1 cellular context compared by ENCODE assay signal in the genomic region with DNA sequence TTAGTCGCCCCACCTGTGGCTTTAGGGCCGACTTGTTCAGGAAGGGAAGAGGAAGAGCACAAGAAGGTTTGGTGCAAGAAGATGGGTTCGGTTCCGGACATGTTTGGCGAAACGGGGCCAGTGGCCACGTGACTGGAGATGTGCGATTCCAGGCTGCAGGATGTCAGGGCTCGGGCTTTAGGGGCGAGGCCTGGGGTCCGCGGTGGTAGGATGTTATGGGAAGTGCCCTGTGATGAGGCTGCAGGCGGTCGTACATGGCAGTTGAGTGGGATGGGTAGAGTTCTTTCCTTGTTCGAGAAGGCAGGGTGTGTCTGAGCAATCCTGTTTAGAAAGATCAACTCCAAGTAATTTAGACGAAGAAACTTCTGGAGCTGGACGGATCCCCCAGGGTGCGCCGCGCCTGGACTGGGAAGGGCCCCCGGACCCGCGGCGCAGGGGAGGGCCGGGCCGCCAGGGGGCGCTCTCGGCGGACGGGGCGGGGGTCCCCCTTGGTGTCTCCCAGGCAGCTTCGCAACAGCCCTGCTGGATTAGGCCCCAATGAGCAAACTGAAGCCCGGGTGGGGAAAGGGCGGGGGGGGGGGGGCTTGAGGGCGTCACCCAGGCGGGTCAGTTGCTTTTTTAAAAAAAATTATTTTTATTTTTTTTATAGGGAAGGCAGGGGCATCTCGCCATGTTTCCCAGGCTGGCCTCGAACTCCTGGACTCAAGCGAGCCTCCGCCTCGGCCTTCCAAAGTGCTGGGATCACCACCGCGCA.
TF ChIP-seq lines count a peak whose summit lies in the region.

No MANE protein-coding gene starts in this region.

TF ChIP-seq in HepG2, 621 proteins besides CTCF, POLR2A, EP300 and RAD21 (continued from another document):
- TF ChIP-seq, protein P1, sequence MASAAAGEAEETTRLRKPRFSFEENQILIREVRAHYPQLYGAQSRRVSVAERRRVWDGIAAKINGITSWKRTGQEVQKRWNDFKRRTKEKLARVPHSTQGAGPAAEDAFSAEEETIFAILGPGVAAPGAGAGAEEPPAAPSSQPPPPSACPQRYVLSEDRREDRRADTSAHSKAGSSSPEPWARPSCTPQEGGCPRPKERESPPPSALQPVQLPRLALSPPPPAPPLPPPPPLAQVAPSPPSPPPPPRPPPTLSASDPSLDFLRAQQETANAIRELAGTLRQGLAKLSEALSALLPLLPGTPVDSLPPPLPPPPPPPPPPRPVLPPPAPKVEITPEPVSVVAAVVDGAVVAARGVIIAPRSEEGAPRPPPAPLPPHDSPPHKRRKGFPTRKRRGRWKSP (CRISPR knock-in tag; IDR thresholded peaks at IDR 0.05) = no peak
- TF ChIP-seq YEATS4 (CRISPR knock-in tag; IDR thresholded peaks at IDR 0.05; ENCODE audit: borderline replicate concordance) (peak; percentile 0; the same call in 1 of the 2 replicates), HOXA3 (CRISPR knock-in tag; IDR thresholded peaks at IDR 0.05) (peak; percentile 67; the same call in 1 of the 2 replicates), HNRNPLL (IDR thresholded peaks at IDR 0.05; ENCODE audit: low read depth, low read length, poor library complexity, severe bottlenecking) (peak; percentile 18), FOXA1 (IDR thresholded peaks at IDR 0.05) (no peak), FOXA1 (CRISPR knock-in tag; IDR thresholded peaks at IDR 0.05) (no peak), REPIN1 (CRISPR knock-in tag; IDR thresholded peaks at IDR 0.05; ENCODE audit: borderline replicate concordance, low read depth) (no peak), TBL1XR1 (IDR thresholded peaks at IDR 0.05; ENCODE audit: borderline replicate concordance, low read length, partially characterized antibody) (no peak), GFI1 (CRISPR knock-in tag; IDR thresholded peaks at IDR 0.05; ENCODE audit: borderline replicate concordance) (no peak), SP2 (CRISPR knock-in tag; IDR thresholded peaks at IDR 0.05) (no peak), ADNP (CRISPR knock-in tag; IDR thresholded peaks at IDR 0.05) (0 out of 2 replicates have a peak, but pooled peaks have one; percentile 13), ZNF136 (CRISPR knock-in tag; IDR thresholded peaks at IDR 0.05; ENCODE audit: low read depth) (no peak), ZNF547 (CRISPR knock-in tag; IDR thresholded peaks at IDR 0.05) (no peak), RFXAP (CRISPR knock-in tag; IDR thresholded peaks at IDR 0.05; ENCODE audit: borderline replicate concordance) (no peak), AGO2 (optimal IDR thresholded peaks at IDR 0.05; ENCODE audit: low read depth, low read length) (peak; percentile 69), KDM2A (CRISPR knock-in tag; IDR thresholded peaks at IDR 0.05; ENCODE audit: borderline replicate concordance, low read depth) (0 out of 2 replicates have a peak, but pooled peaks have one; percentile 11), SETDB1 (CRISPR knock-in tag; IDR thresholded peaks at IDR 0.05; ENCODE audit: borderline replicate concordance) (no peak), RXRA (CRISPR knock-in tag; IDR thresholded peaks at IDR 0.05) (0 out of 2 replicates have a peak, but pooled peaks have one; percentile 14), STAG1 (CRISPR knock-in tag; IDR thresholded peaks at IDR 0.05) (peak; percentile 36), ZNF350 (CRISPR knock-in tag; IDR thresholded peaks at IDR 0.05; ENCODE audit: borderline replicate concordance, low read depth) (no peak), ZNF83 (CRISPR knock-in tag; IDR thresholded peaks at IDR 0.05; ENCODE audit: borderline replicate concordance) (no peak)
- TF ChIP-seq, protein P2, sequence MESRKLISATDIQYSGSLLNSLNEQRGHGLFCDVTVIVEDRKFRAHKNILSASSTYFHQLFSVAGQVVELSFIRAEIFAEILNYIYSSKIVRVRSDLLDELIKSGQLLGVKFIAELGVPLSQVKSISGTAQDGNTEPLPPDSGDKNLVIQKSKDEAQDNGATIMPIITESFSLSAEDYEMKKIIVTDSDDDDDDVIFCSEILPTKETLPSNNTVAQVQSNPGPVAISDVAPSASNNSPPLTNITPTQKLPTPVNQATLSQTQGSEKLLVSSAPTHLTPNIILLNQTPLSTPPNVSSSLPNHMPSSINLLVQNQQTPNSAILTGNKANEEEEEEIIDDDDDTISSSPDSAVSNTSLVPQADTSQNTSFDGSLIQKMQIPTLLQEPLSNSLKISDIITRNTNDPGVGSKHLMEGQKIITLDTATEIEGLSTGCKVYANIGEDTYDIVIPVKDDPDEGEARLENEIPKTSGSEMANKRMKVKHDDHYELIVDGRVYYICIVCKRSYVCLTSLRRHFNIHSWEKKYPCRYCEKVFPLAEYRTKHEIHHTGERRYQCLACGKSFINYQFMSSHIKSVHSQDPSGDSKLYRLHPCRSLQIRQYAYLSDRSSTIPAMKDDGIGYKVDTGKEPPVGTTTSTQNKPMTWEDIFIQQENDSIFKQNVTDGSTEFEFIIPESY (CRISPR knock-in tag; IDR thresholded peaks at IDR 0.05) = peak; percentile 96
- TF ChIP-seq, protein P3, sequence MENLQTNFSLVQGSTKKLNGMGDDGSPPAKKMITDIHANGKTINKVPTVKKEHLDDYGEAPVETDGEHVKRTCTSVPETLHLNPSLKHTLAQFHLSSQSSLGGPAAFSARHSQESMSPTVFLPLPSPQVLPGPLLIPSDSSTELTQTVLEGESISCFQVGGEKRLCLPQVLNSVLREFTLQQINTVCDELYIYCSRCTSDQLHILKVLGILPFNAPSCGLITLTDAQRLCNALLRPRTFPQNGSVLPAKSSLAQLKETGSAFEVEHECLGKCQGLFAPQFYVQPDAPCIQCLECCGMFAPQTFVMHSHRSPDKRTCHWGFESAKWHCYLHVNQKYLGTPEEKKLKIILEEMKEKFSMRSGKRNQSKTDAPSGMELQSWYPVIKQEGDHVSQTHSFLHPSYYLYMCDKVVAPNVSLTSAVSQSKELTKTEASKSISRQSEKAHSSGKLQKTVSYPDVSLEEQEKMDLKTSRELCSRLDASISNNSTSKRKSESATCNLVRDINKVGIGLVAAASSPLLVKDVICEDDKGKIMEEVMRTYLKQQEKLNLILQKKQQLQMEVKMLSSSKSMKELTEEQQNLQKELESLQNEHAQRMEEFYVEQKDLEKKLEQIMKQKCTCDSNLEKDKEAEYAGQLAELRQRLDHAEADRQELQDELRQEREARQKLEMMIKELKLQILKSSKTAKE (CRISPR knock-in tag; IDR thresholded peaks at IDR 0.05; ENCODE audit: borderline replicate concordance) = no peak
- TF ChIP-seq, protein P4, sequence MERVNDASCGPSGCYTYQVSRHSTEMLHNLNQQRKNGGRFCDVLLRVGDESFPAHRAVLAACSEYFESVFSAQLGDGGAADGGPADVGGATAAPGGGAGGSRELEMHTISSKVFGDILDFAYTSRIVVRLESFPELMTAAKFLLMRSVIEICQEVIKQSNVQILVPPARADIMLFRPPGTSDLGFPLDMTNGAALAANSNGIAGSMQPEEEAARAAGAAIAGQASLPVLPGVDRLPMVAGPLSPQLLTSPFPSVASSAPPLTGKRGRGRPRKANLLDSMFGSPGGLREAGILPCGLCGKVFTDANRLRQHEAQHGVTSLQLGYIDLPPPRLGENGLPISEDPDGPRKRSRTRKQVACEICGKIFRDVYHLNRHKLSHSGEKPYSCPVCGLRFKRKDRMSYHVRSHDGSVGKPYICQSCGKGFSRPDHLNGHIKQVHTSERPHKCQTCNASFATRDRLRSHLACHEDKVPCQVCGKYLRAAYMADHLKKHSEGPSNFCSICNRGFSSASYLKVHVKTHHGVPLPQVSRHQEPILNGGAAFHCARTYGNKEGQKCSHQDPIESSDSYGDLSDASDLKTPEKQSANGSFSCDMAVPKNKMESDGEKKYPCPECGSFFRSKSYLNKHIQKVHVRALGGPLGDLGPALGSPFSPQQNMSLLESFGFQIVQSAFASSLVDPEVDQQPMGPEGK (CRISPR knock-in tag; IDR thresholded peaks at IDR 0.05) = peak; percentile 58; the same call in 1 of the 2 replicates
- TF ChIP-seq, protein P5, sequence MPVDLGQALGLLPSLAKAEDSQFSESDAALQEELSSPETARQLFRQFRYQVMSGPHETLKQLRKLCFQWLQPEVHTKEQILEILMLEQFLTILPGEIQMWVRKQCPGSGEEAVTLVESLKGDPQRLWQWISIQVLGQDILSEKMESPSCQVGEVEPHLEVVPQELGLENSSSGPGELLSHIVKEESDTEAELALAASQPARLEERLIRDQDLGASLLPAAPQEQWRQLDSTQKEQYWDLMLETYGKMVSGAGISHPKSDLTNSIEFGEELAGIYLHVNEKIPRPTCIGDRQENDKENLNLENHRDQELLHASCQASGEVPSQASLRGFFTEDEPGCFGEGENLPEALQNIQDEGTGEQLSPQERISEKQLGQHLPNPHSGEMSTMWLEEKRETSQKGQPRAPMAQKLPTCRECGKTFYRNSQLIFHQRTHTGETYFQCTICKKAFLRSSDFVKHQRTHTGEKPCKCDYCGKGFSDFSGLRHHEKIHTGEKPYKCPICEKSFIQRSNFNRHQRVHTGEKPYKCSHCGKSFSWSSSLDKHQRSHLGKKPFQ (CRISPR knock-in tag; IDR thresholded peaks at IDR 0.05; ENCODE audit: insufficient replicate concordance) = no peak
- TF ChIP-seq, protein P6, sequence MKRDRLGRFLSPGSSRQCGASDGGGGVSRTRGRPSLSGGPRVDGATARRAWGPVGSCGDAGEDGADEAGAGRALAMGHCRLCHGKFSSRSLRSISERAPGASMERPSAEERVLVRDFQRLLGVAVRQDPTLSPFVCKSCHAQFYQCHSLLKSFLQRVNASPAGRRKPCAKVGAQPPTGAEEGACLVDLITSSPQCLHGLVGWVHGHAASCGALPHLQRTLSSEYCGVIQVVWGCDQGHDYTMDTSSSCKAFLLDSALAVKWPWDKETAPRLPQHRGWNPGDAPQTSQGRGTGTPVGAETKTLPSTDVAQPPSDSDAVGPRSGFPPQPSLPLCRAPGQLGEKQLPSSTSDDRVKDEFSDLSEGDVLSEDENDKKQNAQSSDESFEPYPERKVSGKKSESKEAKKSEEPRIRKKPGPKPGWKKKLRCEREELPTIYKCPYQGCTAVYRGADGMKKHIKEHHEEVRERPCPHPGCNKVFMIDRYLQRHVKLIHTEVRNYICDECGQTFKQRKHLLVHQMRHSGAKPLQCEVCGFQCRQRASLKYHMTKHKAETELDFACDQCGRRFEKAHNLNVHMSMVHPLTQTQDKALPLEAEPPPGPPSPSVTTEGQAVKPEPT (CRISPR knock-in tag; IDR thresholded peaks at IDR 0.05; ENCODE audit: low read depth) = no peak
- TF ChIP-seq, protein P7, sequence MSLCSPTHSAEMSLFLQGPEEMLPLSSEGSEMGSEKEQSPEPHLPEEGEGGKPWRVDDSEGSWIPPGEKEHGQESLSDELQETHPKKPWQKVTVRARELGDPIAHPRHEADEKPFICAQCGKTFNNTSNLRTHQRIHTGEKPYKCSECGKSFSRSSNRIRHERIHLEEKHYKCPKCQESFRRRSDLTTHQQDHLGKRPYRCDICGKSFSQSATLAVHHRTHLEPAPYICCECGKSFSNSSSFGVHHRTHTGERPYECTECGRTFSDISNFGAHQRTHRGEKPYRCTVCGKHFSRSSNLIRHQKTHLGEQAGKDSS (CRISPR knock-in tag; IDR thresholded peaks at IDR 0.05; ENCODE audit: borderline replicate concordance, low read depth) = 0 out of 2 replicates have a peak, but pooled peaks have one; percentile 15
- TF ChIP-seq, protein P8, sequence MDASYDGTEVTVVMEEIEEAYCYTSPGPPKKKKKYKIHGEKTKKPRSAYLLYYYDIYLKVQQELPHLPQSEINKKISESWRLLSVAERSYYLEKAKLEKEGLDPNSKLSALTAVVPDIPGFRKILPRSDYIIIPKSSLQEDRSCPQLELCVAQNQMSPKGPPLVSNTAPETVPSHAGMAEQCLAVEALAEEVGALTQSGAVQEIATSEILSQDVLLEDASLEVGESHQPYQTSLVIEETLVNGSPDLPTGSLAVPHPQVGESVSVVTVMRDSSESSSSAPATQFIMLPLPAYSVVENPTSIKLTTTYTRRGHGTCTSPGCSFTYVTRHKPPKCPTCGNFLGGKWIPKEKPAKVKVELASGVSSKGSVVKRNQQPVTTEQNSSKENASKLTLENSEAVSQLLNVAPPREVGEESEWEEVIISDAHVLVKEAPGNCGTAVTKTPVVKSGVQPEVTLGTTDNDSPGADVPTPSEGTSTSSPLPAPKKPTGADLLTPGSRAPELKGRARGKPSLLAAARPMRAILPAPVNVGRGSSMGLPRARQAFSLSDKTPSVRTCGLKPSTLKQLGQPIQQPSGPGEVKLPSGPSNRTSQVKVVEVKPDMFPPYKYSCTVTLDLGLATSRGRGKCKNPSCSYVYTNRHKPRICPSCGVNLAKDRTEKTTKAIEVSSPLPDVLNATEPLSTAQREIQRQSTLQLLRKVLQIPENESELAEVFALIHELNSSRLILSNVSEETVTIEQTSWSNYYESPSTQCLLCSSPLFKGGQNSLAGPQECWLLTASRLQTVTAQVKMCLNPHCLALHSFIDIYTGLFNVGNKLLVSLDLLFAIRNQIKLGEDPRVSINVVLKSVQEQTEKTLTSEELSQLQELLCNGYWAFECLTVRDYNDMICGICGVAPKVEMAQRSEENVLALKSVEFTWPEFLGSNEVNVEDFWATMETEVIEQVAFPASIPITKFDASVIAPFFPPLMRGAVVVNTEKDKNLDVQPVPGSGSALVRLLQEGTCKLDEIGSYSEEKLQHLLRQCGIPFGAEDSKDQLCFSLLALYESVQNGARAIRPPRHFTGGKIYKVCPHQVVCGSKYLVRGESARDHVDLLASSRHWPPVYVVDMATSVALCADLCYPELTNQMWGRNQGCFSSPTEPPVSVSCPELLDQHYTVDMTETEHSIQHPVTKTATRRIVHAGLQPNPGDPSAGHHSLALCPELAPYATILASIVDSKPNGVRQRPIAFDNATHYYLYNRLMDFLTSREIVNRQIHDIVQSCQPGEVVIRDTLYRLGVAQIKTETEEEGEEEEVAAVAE (CRISPR knock-in tag; IDR thresholded peaks at IDR 0.05; ENCODE audit: borderline replicate concordance) = no peak
- TF ChIP-seq, protein P9, sequence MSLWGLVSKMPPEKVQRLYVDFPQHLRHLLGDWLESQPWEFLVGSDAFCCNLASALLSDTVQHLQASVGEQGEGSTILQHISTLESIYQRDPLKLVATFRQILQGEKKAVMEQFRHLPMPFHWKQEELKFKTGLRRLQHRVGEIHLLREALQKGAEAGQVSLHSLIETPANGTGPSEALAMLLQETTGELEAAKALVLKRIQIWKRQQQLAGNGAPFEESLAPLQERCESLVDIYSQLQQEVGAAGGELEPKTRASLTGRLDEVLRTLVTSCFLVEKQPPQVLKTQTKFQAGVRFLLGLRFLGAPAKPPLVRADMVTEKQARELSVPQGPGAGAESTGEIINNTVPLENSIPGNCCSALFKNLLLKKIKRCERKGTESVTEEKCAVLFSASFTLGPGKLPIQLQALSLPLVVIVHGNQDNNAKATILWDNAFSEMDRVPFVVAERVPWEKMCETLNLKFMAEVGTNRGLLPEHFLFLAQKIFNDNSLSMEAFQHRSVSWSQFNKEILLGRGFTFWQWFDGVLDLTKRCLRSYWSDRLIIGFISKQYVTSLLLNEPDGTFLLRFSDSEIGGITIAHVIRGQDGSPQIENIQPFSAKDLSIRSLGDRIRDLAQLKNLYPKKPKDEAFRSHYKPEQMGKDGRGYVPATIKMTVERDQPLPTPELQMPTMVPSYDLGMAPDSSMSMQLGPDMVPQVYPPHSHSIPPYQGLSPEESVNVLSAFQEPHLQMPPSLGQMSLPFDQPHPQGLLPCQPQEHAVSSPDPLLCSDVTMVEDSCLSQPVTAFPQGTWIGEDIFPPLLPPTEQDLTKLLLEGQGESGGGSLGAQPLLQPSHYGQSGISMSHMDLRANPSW (CRISPR knock-in tag; IDR thresholded peaks at IDR 0.05; ENCODE audit: borderline replicate concordance) = no peak
- TF ChIP-seq, protein P10, sequence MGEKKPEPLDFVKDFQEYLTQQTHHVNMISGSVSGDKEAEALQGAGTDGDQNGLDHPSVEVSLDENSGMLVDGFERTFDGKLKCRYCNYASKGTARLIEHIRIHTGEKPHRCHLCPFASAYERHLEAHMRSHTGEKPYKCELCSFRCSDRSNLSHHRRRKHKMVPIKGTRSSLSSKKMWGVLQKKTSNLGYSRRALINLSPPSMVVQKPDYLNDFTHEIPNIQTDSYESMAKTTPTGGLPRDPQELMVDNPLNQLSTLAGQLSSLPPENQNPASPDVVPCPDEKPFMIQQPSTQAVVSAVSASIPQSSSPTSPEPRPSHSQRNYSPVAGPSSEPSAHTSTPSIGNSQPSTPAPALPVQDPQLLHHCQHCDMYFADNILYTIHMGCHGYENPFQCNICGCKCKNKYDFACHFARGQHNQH (CRISPR knock-in tag; IDR thresholded peaks at IDR 0.05) = 0 out of 2 replicates have a peak, but pooled peaks have one; percentile 13
